In genomic region chr5:19256036-19256435, GRCh38 we compare ENCODE assay signal across 17 cellular contexts.
"Had no signal": no experiment of that assay in that cellular context is flagged by ENCODE, and none has a peak within 500 bp of the region (broad histone marks: within the 10 kb centered on the region; RNA-seq: fewer than 3 reads in every experiment).

No MANE protein-coding gene starts in this region.

- DNase-seq: effector memory CD8-positive, alpha-beta T cell; kidney; left cardiac atrium; left ventricle myocardium inferior; lower lobe of right lung; mesenchymal stem cell; midbrain; nucleus accumbens; ovary; sigmoid colon; stimulated activated CD4-positive, alpha-beta T cell treated with anti-CD3 and anti-CD28 coated beads, Interleukin-2, amount 100 ng/mL, for 24 hours; stimulated activated CD4-positive, alpha-beta T cell treated with anti-CD3 and anti-CD28 coated beads, Interleukin-4, amount 100 ng/mL, for 4 hours; stimulated activated naive B cell treated with anti-CD40 and anti-IgM and Interleukin-4, amounts not matched to agents 10 μg/mL and 1 μg/mL and 100 μg/mL, for 72 hours; stimulated activated naive CD8-positive, alpha-beta T cell treated with anti-CD3 and anti-CD28 coated beads, Interleukin-15, amount 100 ng/mL, for 72 hours; testis; upper lobe of right lung had no signal

- ATAC-seq: effector memory CD8-positive, alpha-beta T cell; left cardiac atrium; lower lobe of right lung; natural killer cell treated with Interleukin-12 subunit alpha and Interleukin-12 subunit beta and Interleukin-15 and Interleukin-18, amount 100 ng/mL, for 72 hours; stimulated activated naive B cell treated with anti-CD40 and anti-IgM and Interleukin-4, amounts not matched to agents 10 μg/mL and 1 μg/mL and 100 μg/mL, for 72 hours; stimulated activated naive CD8-positive, alpha-beta T cell treated with anti-CD3 and anti-CD28 coated beads, Interleukin-15, amount 100 ng/mL, for 72 hours; upper lobe of right lung had no signal
